ENCODE assay signal across 9 cellular contexts in the genomic region with DNA sequence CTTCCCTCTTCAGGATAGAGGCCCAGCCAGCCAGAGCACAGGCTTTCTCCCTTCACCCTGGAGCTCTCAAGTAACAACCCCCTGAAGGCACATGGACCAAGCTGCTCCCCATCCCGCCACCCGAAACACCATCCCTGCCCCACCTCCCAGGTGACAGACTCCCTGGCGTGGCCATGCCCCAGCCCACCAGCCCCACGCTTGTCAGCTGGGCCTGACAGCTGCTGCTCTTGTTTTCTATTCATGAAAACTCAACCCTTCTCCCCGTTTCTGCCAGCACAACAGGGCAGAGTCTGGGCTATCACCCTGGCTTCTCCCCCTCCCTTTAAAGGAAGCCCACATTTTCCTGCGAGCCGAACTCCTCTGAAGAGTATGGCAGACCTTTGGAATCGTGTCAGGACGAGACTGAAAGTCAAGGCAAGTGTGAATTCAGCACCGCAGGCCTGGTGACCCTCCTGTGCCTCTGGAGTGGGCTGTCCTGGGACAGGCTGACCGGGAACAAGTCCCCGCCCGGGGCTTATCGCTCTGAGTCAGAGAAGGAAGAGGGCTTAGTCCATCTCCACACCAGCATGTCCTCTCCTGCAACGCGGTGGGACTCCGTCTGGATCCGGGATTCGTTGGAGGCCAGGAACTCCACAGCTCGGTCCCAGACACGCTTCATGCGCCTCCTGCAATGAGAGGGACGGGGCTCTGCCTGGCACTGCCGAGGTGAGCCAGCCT. TPM values are rescaled to one million over a fixed set of nuclear protein-coding genes. Genes with fewer than 3 reads are reported as not detected.
DNase-seq lines count a peak whose midpoint lies in the region; ATAC-seq and TF ChIP-seq lines count a peak whose summit lies in the region.
"Had no signal": no experiment of that assay in that cellular context is flagged by ENCODE, and none has a peak within 500 bp of the region (broad histone marks: within the 10 kb centered on the region; RNA-seq: fewer than 3 reads in every experiment).

No MANE protein-coding gene starts in this region.

- 77 to 81% (median 79%) methylated on average over 24 of the region's 24 CpGs for WGBS in psoas muscle, 3 donors

- no peak overlapping the region for H3K4me3 ChIP-seq in RWPE2 (ENCODE audit: severe bottlenecking)
- H3K4me3 ChIP-seq in fibroblast of lung (replicated peaks in 1 of 4; ENCODE audit: control extremely low read depth in 1 of 4, insufficient read depth in 1 of 4, low read depth in 3 of 4, low read length in 4 of 4) = peak overlapping the region in 1 of 4 experiments; percentile 28
- no peak overlapping the region for H3K4me3 ChIP-seq in psoas muscle

- intact Hi-C loops in psoas muscle (cut with DNase I) = loop anchor here (2.0 to 5.0 kb wide), 4 partner anchors 185 to 383 kb away; no protein-coding TSS in a partner anchor
- intact Hi-C loops in activated CD8-positive, alpha-beta T cell treated with anti-CD3 and anti-CD28 coated beads for 36 hours (cut with micrococcal nuclease) = loop anchor here (5.0 kb wide), 1 partner anchor 255 kb away; no protein-coding TSS in a partner anchor

- H3K27ac ChIP-seq in RWPE2 (ENCODE audit: poor library complexity, severe bottlenecking) = peak overlapping the region; percentile 81
- H3K27ac ChIP-seq in fibroblast of lung (ENCODE audit: insufficient read depth, low read length) = peak overlapping the region; percentile 82
- peak overlapping the region; percentile 63 for H3K27ac ChIP-seq in psoas muscle

- H3K9ac ChIP-seq in fibroblast of lung (ENCODE audit: insufficient read depth, low read length) = no peak overlapping the region

- peaks cover 9% of the 10 kb centered on the region for H3K4me1 Mint-ChIP-seq in activated CD8-positive, alpha-beta T cell treated with anti-CD3 and anti-CD28 coated beads for 36 hours (ENCODE audit: low read depth)

- peaks cover 19% of the 10 kb centered on the region for H3K36me3 Mint-ChIP-seq in activated CD8-positive, alpha-beta T cell treated with anti-CD3 and anti-CD28 coated beads for 36 hours (ENCODE audit: low read depth)

- H3K36me3 ChIP-seq in RWPE2 (ENCODE audit: low read depth) = peaks cover 44% of the 10 kb centered on the region
- peaks cover 25% of the 10 kb centered on the region for H3K36me3 ChIP-seq in fibroblast of lung (ENCODE audit: control insufficient read depth, insufficient read depth, low read length)
- peaks cover 17 to 50% of the 10 kb centered on the region in 2 donors for H3K36me3 ChIP-seq in psoas muscle (ENCODE audit: insufficient read depth in 1 of 2, low read depth in 1 of 2)

- peak overlapping the region; percentile 45 for H3K4me2 ChIP-seq in fibroblast of lung (ENCODE audit: extremely low read depth, insufficient read depth, low read length)

- H3K27me3 ChIP-seq in RWPE2 (ENCODE audit: insufficient read depth, poor library complexity, severe bottlenecking) = no peaks in the 10 kb centered on the region
- no peaks in the 10 kb centered on the region for H3K27me3 ChIP-seq in fibroblast of lung (ENCODE audit: control insufficient read depth, insufficient read depth, low read length)
- H3K27me3 ChIP-seq in psoas muscle (ENCODE audit: insufficient read depth in 3 of 3, low read length in 2 of 3) = no peaks in the 10 kb centered on the region

- TF ChIP-seq CTCF in RWPE2 (IDR thresholded peaks at IDR 0.05; ENCODE audit: poor library complexity, severe bottlenecking) (no peak), fibroblast of lung (conservative IDR thresholded peaks at IDR 0.05 in 1 of 2, IDR thresholded peaks at IDR 0.05 in 1 of 2; ENCODE audit: low read depth in 1 of 2, low read length in 2 of 2) (no peak), psoas muscle (IDR thresholded peaks at IDR 0.05) (no peak), GM10266 (IDR thresholded peaks at IDR 0.05; ENCODE audit: control insufficient read depth, insufficient read depth, low read depth, missing control alignments) (no peak)
- no peak for TF ChIP-seq CTCF in activated CD8-positive, alpha-beta T cell treated with anti-CD3 and anti-CD28 coated beads for 36 hours (IDR thresholded peaks at IDR 0.05)

- in situ Hi-C loops in KBM-7 (cut with MboI; ENCODE audit: low pct_unique_long_range_greater_than_20kb, low sequenced_read_pairs) = no loop called here

- POLR2A ChIA-PET in activated CD8-positive, alpha-beta T cell treated with anti-CD3 and anti-CD28 coated beads for 36 hours (lab: Charles Lee) = interaction anchor here (0.9 to 1.6 kb wide), 3 partner anchors 29 to 85 kb away, joined by 3 read pairs; a partner anchor contains a TSS

- H3K79me2 ChIP-seq in fibroblast of lung (ENCODE audit: control insufficient read depth, insufficient read depth, low read length) = no peaks in the 10 kb centered on the region

- no peaks in the 10 kb centered on the region for H4K20me1 ChIP-seq in fibroblast of lung (ENCODE audit: control insufficient read depth, extremely low read depth, insufficient read depth, low read length)

- DNase-seq in EH (ENCODE audit: low read depth) (peak; percentile 75), RWPE2 (ENCODE audit: low spot score) (no peak), fibroblast of lung (ENCODE audit: low read depth in 2 of 2) (no peak), psoas muscle (no peak), LoVo (ENCODE audit: low spot score) (no peak), KBM-7 (no peak), GM10266 (ENCODE audit: extremely low spot score) (no peak)
- no peak for DNase-seq in activated CD8-positive, alpha-beta T cell treated with anti-CD3 and anti-CD28 coated beads for 36 hours
- DNase-seq: NCI-H146 had no signal

- H3K9me3 Mint-ChIP-seq in activated CD8-positive, alpha-beta T cell treated with anti-CD3 and anti-CD28 coated beads for 36 hours = no peaks in the 10 kb centered on the region

- H3K27ac Mint-ChIP-seq in activated CD8-positive, alpha-beta T cell treated with anti-CD3 and anti-CD28 coated beads for 36 hours = no peak overlapping the region

- CTCF ChIA-PET in activated CD8-positive, alpha-beta T cell treated with anti-CD3 and anti-CD28 coated beads for 36 hours (lab: Charles Lee) = interaction anchor here (0.7 to 9.0 kb wide), 31 partner anchors 9 to 383 kb away, joined by 3 to 132 read pairs (median 5); a partner anchor contains a TSS

- H3K9me3 ChIP-seq in RWPE2 (ENCODE audit: severe bottlenecking) (no peaks in the 10 kb centered on the region), fibroblast of lung (ENCODE audit: control insufficient read depth, insufficient read depth, low read depth, low read length) (no peaks in the 10 kb centered on the region), psoas muscle (no peaks in the 10 kb centered on the region)

- H3K4me1 ChIP-seq in RWPE2 (ENCODE audit: insufficient read depth, poor library complexity, severe bottlenecking) = peaks cover 24% of the 10 kb centered on the region
- H3K4me1 ChIP-seq in fibroblast of lung (ENCODE audit: control insufficient read depth, extremely low read depth, insufficient read depth, low read length) = peaks cover 35% of the 10 kb centered on the region
- H3K4me1 ChIP-seq in psoas muscle = peaks cover 23% of the 10 kb centered on the region

- no peak overlapping the region for H3K4me3 Mint-ChIP-seq in activated CD8-positive, alpha-beta T cell treated with anti-CD3 and anti-CD28 coated beads for 36 hours

- no peak overlapping the region for H2AFZ ChIP-seq in fibroblast of lung (ENCODE audit: low read length)

- ATAC-seq in RWPE2 (ENCODE audit: low read depth) = peak; percentile 43
- ATAC-seq in psoas muscle = peak in 1 of 4 donors; percentile 6
- ATAC-seq in activated CD8-positive, alpha-beta T cell treated with anti-CD3 and anti-CD28 coated beads for 36 hours = no peak

- peaks cover 7% of the 10 kb centered on the region for H3K27me3 Mint-ChIP-seq in activated CD8-positive, alpha-beta T cell treated with anti-CD3 and anti-CD28 coated beads for 36 hours

RNA-seq across cellular contexts. Expression of a gene that starts 16.7 kb away (rescaled TPM):
- total RNA-seq in fibroblast of lung (51.9 and 61.9 TPM in 2 replicates), psoas muscle (10 to 100 TPM; 21.3 to 38.8 (median 24.5) TPM)
- polyA plus RNA-seq in fibroblast of lung (23.6 and 25.7 TPM in 2 replicates), psoas muscle (10 to 100 TPM; 37.3 to 63.3 (median 45.0) TPM)
- 30.3 and 32.5 TPM in 2 replicates for polyA plus RNA-seq in fibroblast of lung (2012)
- polyA minus RNA-seq in fibroblast of lung (ENCODE audit: low replicate concordance) = 61.3 and 93.7 TPM in 2 replicates
- total RNA-seq in activated CD8-positive, alpha-beta T cell treated with anti-CD3 and anti-CD28 coated beads for 36 hours = 10 to 100 TPM; 40.1 to 41.5 TPM

RNA-seq across cellular contexts. Expression of a gene that starts 25.6 kb away (rescaled TPM):
- total RNA-seq in fibroblast of lung (1.8 and 5.4 TPM in 2 replicates), psoas muscle (100 to 1,000 TPM; 113 to 363 (median 306) TPM)
- polyA plus RNA-seq in fibroblast of lung (0.46 and 0.84 TPM in 2 replicates), psoas muscle (100 to 1,000 TPM in 2 of 3 donors, 10 to 100 TPM in 1; 95.7 to 220 (median 175) TPM)
- 0.71 and 0.89 TPM in 2 replicates for polyA plus RNA-seq in fibroblast of lung (2012)
- not detected in 2 replicates for polyA minus RNA-seq in fibroblast of lung (ENCODE audit: low replicate concordance)
- total RNA-seq in activated CD8-positive, alpha-beta T cell treated with anti-CD3 and anti-CD28 coated beads for 36 hours = not detected

RNA-seq across cellular contexts. Expression of a gene that starts 31.5 kb away (rescaled TPM):
- total RNA-seq in fibroblast of lung (not detected in 2 replicates), psoas muscle (not detected)
- polyA plus RNA-seq in fibroblast of lung (not detected in 2 replicates), psoas muscle (not detected)
- not detected in 2 replicates for polyA plus RNA-seq in fibroblast of lung (2012)
- not detected in 2 replicates for polyA minus RNA-seq in fibroblast of lung (ENCODE audit: low replicate concordance)
- not detected for total RNA-seq in activated CD8-positive, alpha-beta T cell treated with anti-CD3 and anti-CD28 coated beads for 36 hours

Comparison
In these comparisons a context has a peak if more than half of its experiments do, and no peak if none do; other contexts are left out.
1. RNA of a gene that starts 25.6 kb away (total RNA-seq): 113 to 363 TPM in psoas muscle; 1.8 to 5.4 TPM in fibroblast of lung and not detected in activated CD8-positive, alpha-beta T cell treated with anti-CD3 and anti-CD28 coated beads for 36 hours; every median in the first group is over 10 times any median in the second.
2. Peak in every context shown above with its lines, with median percentiles within 50 percentile points of each other: H3K27ac ChIP-seq.